16 cellular contexts compared by ENCODE assay signal in genomic region chr6:125224236-125224861, GRCh38.
DNase-seq lines count a peak whose midpoint lies in the region; ATAC-seq and TF ChIP-seq lines count a peak whose summit lies in the region.
"Had no signal": no experiment of that assay in that cellular context is flagged by ENCODE, and none has a peak within 500 bp of the region (broad histone marks: within the 10 kb centered on the region; RNA-seq: fewer than 3 reads in every experiment).

No MANE protein-coding gene starts in this region.

- H3K4me3 Mint-ChIP-seq in activated naive CD8-positive, alpha-beta T cell treated with anti-CD3 and anti-CD28 coated beads, Interleukin-2, amount 50 U/mL, for 24 hours = no peak overlapping the region
- H3K4me3 Mint-ChIP-seq: activated T-helper 17 cell treated with anti-CD3 and anti-CD28 coated beads, Interleukin-2, amount 50 U/mL, for 72 hours; CD4-positive, CD25-positive, alpha-beta regulatory T cell; GM23338 had no signal

- H3K4me1 Mint-ChIP-seq in activated naive CD8-positive, alpha-beta T cell treated with anti-CD3 and anti-CD28 coated beads, Interleukin-2, amount 50 U/mL, for 24 hours = no peaks in the 10 kb centered on the region
- H3K4me1 Mint-ChIP-seq: activated T-helper 17 cell treated with anti-CD3 and anti-CD28 coated beads, Interleukin-2, amount 50 U/mL, for 72 hours; CD4-positive, CD25-positive, alpha-beta regulatory T cell had no signal

- peak; percentile 36 to 74 for ATAC-seq in left cardiac atrium
- ATAC-seq in HG03175 (IDR thresholded peaks at IDR 0.05; ENCODE audit: unreplicated experiment) = no peak
- ATAC-seq in activated CD4-positive, CD25-positive, alpha-beta regulatory T cell treated with anti-CD3 and anti-CD28 coated beads, Interleukin-2, amount 50 U/mL, for 24 hours = no peak
- ATAC-seq in activated naive CD8-positive, alpha-beta T cell treated with anti-CD3 and anti-CD28 coated beads, Interleukin-2, amount 50 U/mL, for 24 hours = no peak
- ATAC-seq: activated T-helper 17 cell treated with anti-CD3 and anti-CD28 coated beads, Interleukin-2, amount 50 U/mL, for 72 hours; GM23338 had no signal

- TF ChIP-seq CTCF in AG10803 (conservative IDR thresholded peaks at IDR 0.05; ENCODE audit: low read length) = no peak

- intact Hi-C loops in left cardiac atrium (cut with DNase I) = no loop called here

- no peaks in the 10 kb centered on the region for H3K9me3 Mint-ChIP-seq in activated naive CD8-positive, alpha-beta T cell treated with anti-CD3 and anti-CD28 coated beads, Interleukin-2, amount 50 U/mL, for 24 hours
- H3K9me3 Mint-ChIP-seq: activated T-helper 17 cell treated with anti-CD3 and anti-CD28 coated beads, Interleukin-2, amount 50 U/mL, for 72 hours; GM23338 had no signal

- DNase-seq in AG10803 (ENCODE audit: low read depth) (peak; percentile 36), amniotic epithelial cell (ENCODE audit: low read depth) (peak; percentile 78), left cardiac atrium (no peak), renal cortical epithelial cell (ENCODE audit: low read depth) (peak; percentile 19)
- no peak for DNase-seq in stimulated activated CD4-positive, alpha-beta T cell treated with anti-CD3 and anti-CD28 coated beads, Interleukin-1b, Interleukin-23, amount 100 ng/mL, for 48 hours
- no peak for DNase-seq in activated naive CD8-positive, alpha-beta T cell treated with anti-CD3 and anti-CD28 coated beads, Interleukin-2, amount 50 U/mL, for 24 hours
- DNase-seq: amniotic stem cell; CD4-positive, CD25-positive, alpha-beta regulatory T cell; NCI-H1436; NCI-H82; PC-9; SK-N-SH had no signal

- H3K27ac Mint-ChIP-seq in activated naive CD8-positive, alpha-beta T cell treated with anti-CD3 and anti-CD28 coated beads, Interleukin-2, amount 50 U/mL, for 24 hours = no peak overlapping the region
- H3K27ac Mint-ChIP-seq: activated T-helper 17 cell treated with anti-CD3 and anti-CD28 coated beads, Interleukin-2, amount 50 U/mL, for 72 hours; CD4-positive, CD25-positive, alpha-beta regulatory T cell; GM23338 had no signal

- H3K27me3 Mint-ChIP-seq in activated naive CD8-positive, alpha-beta T cell treated with anti-CD3 and anti-CD28 coated beads, Interleukin-2, amount 50 U/mL, for 24 hours = peaks cover 3% of the 10 kb centered on the region
- H3K27me3 Mint-ChIP-seq: CD4-positive, CD25-positive, alpha-beta regulatory T cell had no signal

- no peaks in the 10 kb centered on the region for H3K36me3 Mint-ChIP-seq in activated naive CD8-positive, alpha-beta T cell treated with anti-CD3 and anti-CD28 coated beads, Interleukin-2, amount 50 U/mL, for 24 hours (ENCODE audit: low read depth)
- H3K36me3 Mint-ChIP-seq: CD4-positive, CD25-positive, alpha-beta regulatory T cell had no signal

- no peak overlapping the region for H3K4me3 ChIP-seq in AG10803 (ENCODE audit: low read length)
- H3K4me3 ChIP-seq: GM23338, PC-9 had no signal

Comparison
In these comparisons a context has a peak if more than half of its experiments do, and no peak if none do; other contexts are left out.
1. DNase-seq: peak in AG10803 (single experiment), amniotic epithelial cell (single experiment) and renal cortical epithelial cell (single experiment); none in left cardiac atrium (single experiment), stimulated activated CD4-positive, alpha-beta T cell treated with anti-CD3 and anti-CD28 coated beads, Interleukin-1b, Interleukin-23, amount 100 ng/mL, for 48 hours (single experiment) and activated naive CD8-positive, alpha-beta T cell treated with anti-CD3 and anti-CD28 coated beads, Interleukin-2, amount 50 U/mL, for 24 hours (single experiment).
2. ATAC-seq: peak in left cardiac atrium (2 of 2); none in HG03175 (single experiment), activated CD4-positive, CD25-positive, alpha-beta regulatory T cell treated with anti-CD3 and anti-CD28 coated beads, Interleukin-2, amount 50 U/mL, for 24 hours (0 of 2) and activated naive CD8-positive, alpha-beta T cell treated with anti-CD3 and anti-CD28 coated beads, Interleukin-2, amount 50 U/mL, for 24 hours (single experiment).